Comparison of ENCODE assay signal across 8 cellular contexts in genomic region chr6:108558372-108559096, GRCh38. TPM values are rescaled to one million over a fixed set of nuclear protein-coding genes. Genes with fewer than 3 reads are reported as not detected.
DNase-seq lines count a peak whose midpoint lies in the region; ATAC-seq, FAIRE-seq and TF ChIP-seq lines count a peak whose summit lies in the region.

No MANE protein-coding gene starts in this region.

- H3K9me3 ChIP-seq in OCI-LY1 (ENCODE audit: low read length) (no peaks in the 10 kb centered on the region), endothelial cell of umbilical vein (replicated peaks; ENCODE audit: control insufficient read depth, insufficient read depth, low read length) (no peaks in the 10 kb centered on the region)

- H2AFZ ChIP-seq in OCI-LY1 (ENCODE audit: low read length) (no peak overlapping the region), endothelial cell of umbilical vein (ENCODE audit: low read depth, low read length) (peak overlapping the region; percentile 97)

- peak; percentile 88 for FAIRE-seq in endothelial cell of umbilical vein (lab: Jason Lieb, UNC)

- H3K4me2 ChIP-seq in OCI-LY1 (ENCODE audit: low read length) (peak overlapping the region; percentile 90), endothelial cell of umbilical vein (ENCODE audit: insufficient read depth, low read length) (peak overlapping the region; percentile 99)

- H3K27me3 ChIP-seq in OCI-LY1 (ENCODE audit: insufficient read depth, low read length) (no peaks in the 10 kb centered on the region), endothelial cell of umbilical vein (ENCODE audit: control insufficient read depth in 2 of 2, insufficient read depth in 2 of 2, low read length in 2 of 2) (peaks cover 3 to 4% of the 10 kb centered on the region in 2 experiments)

- dilution Hi-C loops in endothelial cell of umbilical vein (cut with MboI; ENCODE audit: extremely low pct_ligation_motif_present, low sequenced_read_pairs) = no loop called here

- DNase-seq in COLO829 (ENCODE audit: low spot score) (peak; percentile 85), HuH-7.5 (ENCODE audit: low spot score) (peak; percentile 91), activated T-cell treated with anti-CD3 and anti-CD28 coated beads for 24 hours (ENCODE audit: low read depth) (peak; percentile 93), endothelial cell of umbilical vein (ENCODE audit: low read depth, low spot score) (peak; percentile 99), midbrain (lab: John Stamatoyannopoulos, UW) (peak; percentile 99)
- DNase-seq in stimulated activated CD8-positive, alpha-beta memory T cell treated with anti-CD3 and anti-CD28 coated beads, Interleukin-15, amount 100 ng/mL, for 4 hours (ENCODE audit: low read depth in 2 of 2) = peak; percentile 90 to 93

- H3F3A ChIP-seq in OCI-LY1 (ENCODE audit: insufficient read depth, low read length) = no peaks in the 10 kb centered on the region

- H3K9ac ChIP-seq in OCI-LY1 (ENCODE audit: low read length) (peak overlapping the region; percentile 84), endothelial cell of umbilical vein (replicated peaks; ENCODE audit: extremely low read depth, insufficient read depth, low read length) (peak overlapping the region; percentile 89)

- BruUV-seq in endothelial cell of umbilical vein (replicated peaks; lab: Mats Ljungman, UMichigan) = no TSS peak

- H3K4me1 ChIP-seq in OCI-LY1 (ENCODE audit: insufficient read depth, low read length, severe bottlenecking) = peaks cover 12% of the 10 kb centered on the region
- H3K4me1 ChIP-seq in endothelial cell of umbilical vein (ENCODE audit: control insufficient read depth, extremely low read depth, insufficient read depth, low read length) = peaks cover 22% of the 10 kb centered on the region

- TF ChIP-seq POLR2A in endothelial cell of umbilical vein (IDR thresholded peaks at IDR 0.05; ENCODE audit: low read depth, low read length) = no peak

- intact Hi-C loops in endothelial cell of umbilical vein (cut with micrococcal nuclease) = loop anchor here (1.0 to 5.0 kb wide), 8 partner anchors 16 to 824 kb away; partner anchors contain the start of genes CD164 and SESN1

- H3K79me2 ChIP-seq in OCI-LY1 (ENCODE audit: insufficient read depth, low read length) (no peaks in the 10 kb centered on the region), endothelial cell of umbilical vein (ENCODE audit: control insufficient read depth, insufficient read depth, low read length) (peaks cover 2% of the 10 kb centered on the region)

- POLR2A ChIA-PET in endothelial cell of umbilical vein (lab: Charles Lee) = interaction anchor here (0.6 to 0.8 kb wide), 2 partner anchors 262 to 536 kb away, joined by 3 to 4 read pairs; partner anchors contain the start of gene SESN1

- CTCF ChIA-PET in endothelial cell of umbilical vein (lab: Charles Lee) = interaction anchor here (0.5 to 6.9 kb wide), 15 partner anchors 14 to 536 kb away, joined by 3 to 38 read pairs (median 4); partner anchors contain the start of genes ARMC2 and SESN1

- ATAC-seq in GM21526 (IDR thresholded peaks at IDR 0.05; ENCODE audit: low FRiP score, unreplicated experiment) = peak; percentile 60

- H3K36me3 ChIP-seq in OCI-LY1 (ENCODE audit: insufficient read depth, low read length) (peaks cover 17% of the 10 kb centered on the region), endothelial cell of umbilical vein (ENCODE audit: control insufficient read depth in 2 of 2, extremely low read depth in 1 of 2, insufficient read depth in 2 of 2, low read length in 2 of 2) (no peaks in the 10 kb centered on the region)

- H3K9me2 ChIP-seq in OCI-LY1 (ENCODE audit: low read depth, low read length) = no peaks in the 10 kb centered on the region

- H3K4me3 ChIP-seq in OCI-LY1 (ENCODE audit: low read depth, low read length, poor library complexity, severe bottlenecking) = peak overlapping the region; percentile 85
- peak overlapping the region; percentile 89 to 94 (median 92) for H3K4me3 ChIP-seq in endothelial cell of umbilical vein (replicated peaks in 1 of 3; ENCODE audit: insufficient read depth in 1 of 3, low read depth in 1 of 3, low read length in 3 of 3)

- no peaks in the 10 kb centered on the region for H3K9me1 ChIP-seq in endothelial cell of umbilical vein (replicated peaks; ENCODE audit: control insufficient read depth, extremely low read depth, insufficient read depth, low read length)

- peak overlapping the region; percentile 87 for H3K27ac ChIP-seq in OCI-LY1 (ENCODE audit: low read depth, low read length, poor library complexity, severe bottlenecking)
- peak overlapping the region; percentile 93 for H3K27ac ChIP-seq in endothelial cell of umbilical vein (ENCODE audit: insufficient read depth, low read depth, low read length)

- H4K20me1 ChIP-seq in OCI-LY1 (ENCODE audit: insufficient read depth, low read length) (no peaks in the 10 kb centered on the region), endothelial cell of umbilical vein (replicated peaks; ENCODE audit: control insufficient read depth, extremely low read depth, insufficient read depth, low read length) (no peaks in the 10 kb centered on the region)

- TF ChIP-seq CTCF in OCI-LY1 (IDR thresholded peaks at IDR 0.05; ENCODE audit: low read length) (no peak), endothelial cell of umbilical vein (IDR thresholded peaks at IDR 0.05; ENCODE audit: extremely low read depth in 1 of 2, insufficient read depth in 1 of 2, low read depth in 1 of 2, low read length in 2 of 2) (no peak)

TF ChIP-seq in endothelial cell of umbilical vein, 7 proteins besides CTCF, POLR2A, EP300 and RAD21:
- peak; percentile 69 for TF ChIP-seq POLR2AphosphoS5 (IDR thresholded peaks at IDR 0.05; ENCODE audit: insufficient read depth, low read depth, low read length)
- TF ChIP-seq JUN (IDR thresholded peaks at IDR 0.05; ENCODE audit: borderline replicate concordance, insufficient read depth, insufficient read length, low read depth) = peak; percentile 88
- peak; percentile 41 for TF ChIP-seq MYC (IDR thresholded peaks at IDR 0.05; ENCODE audit: low read depth, low read length)
- TF ChIP-seq MAX (IDR thresholded peaks at IDR 0.05; ENCODE audit: insufficient read depth, insufficient read length) = peak; percentile 42
- TF ChIP-seq FOS (IDR thresholded peaks at IDR 0.05; ENCODE audit: borderline replicate concordance, insufficient read depth, low read length) = peak; percentile 34
- TF ChIP-seq EZH2 (IDR thresholded peaks at IDR 0.05; ENCODE audit: borderline replicate concordance, low read depth, low read length, severe bottlenecking) = no peak
- no peak for TF ChIP-seq GATA2 (IDR thresholded peaks at IDR 0.05; ENCODE audit: insufficient read depth, insufficient read length, low read depth, low read length)

RNA-seq across cellular contexts. Expression of gene FOXO3, which starts 2.2 kb away (rescaled TPM):
- 15.7 and 16.9 TPM in 2 replicates for total RNA-seq in endothelial cell of umbilical vein
- 13.6 and 14.4 TPM in 2 replicates for polyA plus RNA-seq in endothelial cell of umbilical vein
- 9.0 and 10.2 TPM in 2 replicates for polyA plus RNA-seq in endothelial cell of umbilical vein (2011; cell fraction: cytosol; rRNA removed)
- 9.9 and 13.5 TPM in 2 replicates for polyA plus RNA-seq in endothelial cell of umbilical vein (2011; cell fraction: nucleus; rRNA removed)
- 9.1 and 10.3 TPM in 2 replicates for polyA plus RNA-seq in endothelial cell of umbilical vein (2012)
- polyA minus RNA-seq in endothelial cell of umbilical vein = 48.0 and 60.3 TPM in 2 replicates
- 23.9 TPM for polyA minus RNA-seq in endothelial cell of umbilical vein (2011; cell fraction: cytosol; rRNA and poly(A)+ RNA removed)
- polyA minus RNA-seq in endothelial cell of umbilical vein (2011; cell fraction: nucleus; rRNA and poly(A)+ RNA removed) = 26.5 and 28.2 TPM in 2 replicates

Comparison
In these comparisons a context has a peak if more than half of its experiments do, and no peak if none do; other contexts are left out.
1. Peak in every context shown above with its lines: DNase-seq, ATAC-seq, H3K4me3 ChIP-seq and H3K27ac ChIP-seq.